In genomic region chr3:184655597-184655996, GRCh38 we compare ENCODE assay signal across 17 cellular contexts. TPM values are rescaled to one million over a fixed set of nuclear protein-coding genes. Genes with fewer than 3 reads are reported as not detected.
A peak's percentile ranks its signal among the peaks of the same experiment; 100 is the strongest.
DNase-seq lines count a peak whose midpoint lies in the region; ATAC-seq and TF ChIP-seq lines count a peak whose summit lies in the region.
"Had no signal": no experiment of that assay in that cellular context is flagged by ENCODE, and none has a peak within 500 bp of the region (broad histone marks: within the 10 kb centered on the region; RNA-seq: fewer than 3 reads in every experiment).

No MANE protein-coding gene starts in this region.

- no peaks in the 10 kb centered on the region for H4K20me1 ChIP-seq in smooth muscle cell (ENCODE audit: low read depth)
- H4K20me1 ChIP-seq: BLaER1 treated with 17β-estradiol and CSF1 and Interleukin-3, amounts not matched to agents 10 nM and 100 nM had no signal

- H3K4me3 ChIP-seq in neuronal stem cell (ENCODE audit: low read length in 2 of 2) (no peak overlapping the region), smooth muscle cell (no peak overlapping the region), mesendoderm (ENCODE audit: low read length) (no peak overlapping the region)
- H3K4me3 ChIP-seq: BLaER1 treated with 17β-estradiol and CSF1 and Interleukin-3, amounts not matched to agents 10 nM and 100 nM; GM12878 had no signal

- H3K4me2 ChIP-seq in neuronal stem cell (ENCODE audit: insufficient read depth, low read length, poor library complexity, severe bottlenecking) (no peak overlapping the region), smooth muscle cell (no peak overlapping the region), mesendoderm (ENCODE audit: low read length) (no peak overlapping the region)

- H3K79me1 ChIP-seq in neuronal stem cell (ENCODE audit: low read depth, low read length): no peaks in the 10 kb centered on the region
- H3K79me1 ChIP-seq in mesendoderm (ENCODE audit: low read length): no peaks in the 10 kb centered on the region

- no peak overlapping the region for H3K23ac ChIP-seq in neuronal stem cell (ENCODE audit: low read depth, low read length, poor library complexity)
- no peak overlapping the region for H3K23ac ChIP-seq in mesendoderm (ENCODE audit: low read length)

- H3F3A ChIP-seq in smooth muscle cell (ENCODE audit: low read depth): no peaks in the 10 kb centered on the region

- no peak overlapping the region for H3K27ac Mint-ChIP-seq in natural killer cell
- H3K27ac Mint-ChIP-seq: CD4-positive, CD25-positive, alpha-beta regulatory T cell had no signal

- H3K4ac ChIP-seq in neuronal stem cell (ENCODE audit: low read length) (no peak overlapping the region), mesendoderm (ENCODE audit: low read depth, low read length) (no peak overlapping the region)

- H3K9ac ChIP-seq in neuronal stem cell (ENCODE audit: low read depth, low read length, poor library complexity) (no peak overlapping the region), smooth muscle cell (ENCODE audit: low read depth) (no peak overlapping the region), mesendoderm (ENCODE audit: low read length) (no peak overlapping the region)
- H3K9ac ChIP-seq: BLaER1 treated with 17β-estradiol and CSF1 and Interleukin-3, amounts not matched to agents 10 nM and 100 nM had no signal

- no peak overlapping the region for H3K27ac ChIP-seq in neuronal stem cell (replicated peaks; ENCODE audit: low read length)
- H3K27ac ChIP-seq in smooth muscle cell (ENCODE audit: low read depth): peak overlapping the region; percentile 89
- no peak overlapping the region for H3K27ac ChIP-seq in mesendoderm (ENCODE audit: low read depth, low read length)
- H3K27ac ChIP-seq: BLaER1 treated with 17β-estradiol and CSF1 and Interleukin-3, amounts not matched to agents 10 nM and 100 nM had no signal

- H3K4me1 Mint-ChIP-seq in natural killer cell: no peaks in the 10 kb centered on the region

- intact Hi-C loops in left ventricle myocardium superior (cut with micrococcal nuclease) (no loop called here), cardiac septum (cut with DNase I) (no loop called here), natural killer cell (cut with micrococcal nuclease) (no loop called here)

- no peak overlapping the region for H2AFZ ChIP-seq in neuronal stem cell (ENCODE audit: low read length)
- no peak overlapping the region for H2AFZ ChIP-seq in smooth muscle cell (ENCODE audit: low read depth)

- no peak overlapping the region for H3K56ac ChIP-seq in mesendoderm (ENCODE audit: low read length)

- no peaks in the 10 kb centered on the region for H3K9me3 ChIP-seq in neuronal stem cell (replicated peaks in 1 of 2; ENCODE audit: control insufficient read depth in 2 of 2, insufficient read depth in 1 of 2, low read depth in 1 of 2, low read length in 2 of 2)
- no peaks in the 10 kb centered on the region for H3K9me3 ChIP-seq in smooth muscle cell (replicated peaks; ENCODE audit: low read depth)

- H3K27me3 Mint-ChIP-seq in natural killer cell (ENCODE audit: low read depth in 2 of 2): peaks cover 6 to 8% of the 10 kb centered on the region in 2 donors
- H3K27me3 Mint-ChIP-seq: CD4-positive, CD25-positive, alpha-beta regulatory T cell had no signal

- peak overlapping the region; percentile 30 for H3K18ac ChIP-seq in neuronal stem cell (ENCODE audit: low read length)
- no peak overlapping the region for H3K18ac ChIP-seq in mesendoderm (ENCODE audit: low read length)

- H2BK120ac ChIP-seq in neuronal stem cell (ENCODE audit: low read depth, low read length): no peak overlapping the region
- H2BK120ac ChIP-seq in mesendoderm (ENCODE audit: low read depth, low read length): no peak overlapping the region

- H3K4me1 ChIP-seq in neuronal stem cell (ENCODE audit: control insufficient read depth in 2 of 2, insufficient read depth in 1 of 2, low read depth in 1 of 2, low read length in 2 of 2): peaks cover 22 to 28% of the 10 kb centered on the region in 2 donors
- peaks cover 24% of the 10 kb centered on the region for H3K4me1 ChIP-seq in smooth muscle cell (ENCODE audit: low read depth)
- H3K4me1 ChIP-seq in mesendoderm (ENCODE audit: control insufficient read depth, low read depth, low read length): peaks cover 14% of the 10 kb centered on the region

- H3K36me3 ChIP-seq in neuronal stem cell (replicated peaks in 1 of 2; ENCODE audit: control insufficient read depth in 2 of 2, insufficient read depth in 2 of 2, low read length in 2 of 2) (no peaks in the 10 kb centered on the region), smooth muscle cell (ENCODE audit: low read depth) (no peaks in the 10 kb centered on the region), mesendoderm (ENCODE audit: control insufficient read depth, insufficient read depth, low read length) (no peaks in the 10 kb centered on the region)
- H3K36me3 ChIP-seq: BLaER1 treated with 17β-estradiol and CSF1 and Interleukin-3, amounts not matched to agents 10 nM and 100 nM had no signal

- H4K8ac ChIP-seq in neuronal stem cell (ENCODE audit: low read depth, low read length) (no peak overlapping the region), mesendoderm (ENCODE audit: low read depth, low read length) (no peak overlapping the region)

- no peak for TF ChIP-seq CTCF in smooth muscle cell (IDR thresholded peaks at IDR 0.05; ENCODE audit: borderline replicate concordance, insufficient read depth, poor library complexity, severe bottlenecking)
- no peak for TF ChIP-seq CTCF in natural killer cell (IDR thresholded peaks at IDR 0.05)

- DNase-seq in left ventricle myocardium superior (peak; percentile 7), cardiac septum (ENCODE audit: low spot score) (no peak), neuronal stem cell (ENCODE audit: low spot score) (no peak), smooth muscle cell (lab: John Stamatoyannopoulos, UW; ENCODE audit: unreplicated experiment) (no peak), natural killer cell (no peak), hypothalamus (lab: John Stamatoyannopoulos, UW) (no peak), mesendoderm (no peak)
- DNase-seq: 8988T; AML-193; Calu3; CD4-positive, CD25-positive, alpha-beta regulatory T cell; DMS79; GOT3; H9 had no signal

- WGBS in neuronal stem cell (ENCODE audit: extremely low coverage in 2 of 2, insufficient read length in 2 of 2, insufficient replicate concordance in 1 of 2), 2 donors: no CpG with 5 or more reads among the region's 2 CpGs
- 97% methylated on average over 2 of the region's 2 CpGs for WGBS in smooth muscle cell (ENCODE audit: low lambda C conversion rate)
- no CpG with 5 or more reads among the region's 2 CpGs for WGBS in mesendoderm (ENCODE audit: extremely low coverage, insufficient coverage, low lambda C conversion rate)

- no peak overlapping the region for H3K4me3 Mint-ChIP-seq in natural killer cell
- H3K4me3 Mint-ChIP-seq: CD4-positive, CD25-positive, alpha-beta regulatory T cell; H9; IgD-negative memory B cell had no signal

- H2BK15ac ChIP-seq in neuronal stem cell (ENCODE audit: low read length) (peak overlapping the region; percentile 22), mesendoderm (replicated peaks; ENCODE audit: low read depth) (no peak overlapping the region)

- H3K79me2 ChIP-seq in smooth muscle cell (ENCODE audit: low read depth): no peaks in the 10 kb centered on the region
- H3K79me2 ChIP-seq in mesendoderm (ENCODE audit: control insufficient read depth, insufficient read depth, low read length): no peaks in the 10 kb centered on the region

- no peak overlapping the region for H4K91ac ChIP-seq in neuronal stem cell (ENCODE audit: low read depth, low read length, poor library complexity)

- H3K9me3 Mint-ChIP-seq in natural killer cell: no peaks in the 10 kb centered on the region

- H3K27me3 ChIP-seq in neuronal stem cell (ENCODE audit: control insufficient read depth in 3 of 3, insufficient read depth in 3 of 3, low read depth in 1 of 3, low read length in 3 of 3) (no peaks in the 10 kb centered on the region), smooth muscle cell (ENCODE audit: low read depth) (no peaks in the 10 kb centered on the region), mesendoderm (ENCODE audit: insufficient read depth, low read length, poor library complexity) (no peaks in the 10 kb centered on the region)
- H3K27me3 ChIP-seq: BLaER1 treated with 17β-estradiol and CSF1 and Interleukin-3, amounts not matched to agents 10 nM and 100 nM had no signal

- no peak for ATAC-seq in left ventricle myocardium superior
- no peak for ATAC-seq in natural killer cell
- ATAC-seq: GM12878 had no signal

- H4K5ac ChIP-seq in mesendoderm (ENCODE audit: low read length): no peak overlapping the region

- H2BK5ac ChIP-seq in neuronal stem cell (ENCODE audit: low read length) (no peak overlapping the region), mesendoderm (ENCODE audit: low read length) (no peak overlapping the region)

- peak overlapping the region; percentile 7 for H2AK5ac ChIP-seq in neuronal stem cell (ENCODE audit: low read depth, low read length)
- H2AK5ac ChIP-seq in mesendoderm (ENCODE audit: low read length): no peak overlapping the region

- peak overlapping the region; percentile 14 for H2BK12ac ChIP-seq in neuronal stem cell (ENCODE audit: low read length)

- no peaks in the 10 kb centered on the region for H3K36me3 Mint-ChIP-seq in natural killer cell

- no peak overlapping the region for H3K14ac ChIP-seq in neuronal stem cell (ENCODE audit: low read length)

RNA-seq across cellular contexts. Expression of gene MAGEF1, which starts 56.3 kb away (rescaled TPM):
- total RNA-seq in left ventricle myocardium superior (27.4 TPM), cardiac septum (30.2 TPM), smooth muscle cell (37.0 and 44.8 TPM in 2 replicates), natural killer cell (10 to 100 TPM in 2 of 3 donors, 1 to 10 TPM in 1; 8.1 to 12.6 (median 11.4) TPM)
- 67.9 TPM for polyA plus RNA-seq in neuronal stem cell (2013, experiment 1 of 2)
- 67.5 TPM for polyA plus RNA-seq in neuronal stem cell (2013, experiment 2 of 2)
- 52.7 and 59.8 TPM in 2 replicates for polyA plus RNA-seq in smooth muscle cell
- 39.9 TPM for polyA plus RNA-seq in mesendoderm (2013, experiment 1 of 2)
- 40.8 TPM for polyA plus RNA-seq in mesendoderm (2013, experiment 2 of 2)
